Comparison of ENCODE assay signal across 15 cellular contexts in the genomic region with DNA sequence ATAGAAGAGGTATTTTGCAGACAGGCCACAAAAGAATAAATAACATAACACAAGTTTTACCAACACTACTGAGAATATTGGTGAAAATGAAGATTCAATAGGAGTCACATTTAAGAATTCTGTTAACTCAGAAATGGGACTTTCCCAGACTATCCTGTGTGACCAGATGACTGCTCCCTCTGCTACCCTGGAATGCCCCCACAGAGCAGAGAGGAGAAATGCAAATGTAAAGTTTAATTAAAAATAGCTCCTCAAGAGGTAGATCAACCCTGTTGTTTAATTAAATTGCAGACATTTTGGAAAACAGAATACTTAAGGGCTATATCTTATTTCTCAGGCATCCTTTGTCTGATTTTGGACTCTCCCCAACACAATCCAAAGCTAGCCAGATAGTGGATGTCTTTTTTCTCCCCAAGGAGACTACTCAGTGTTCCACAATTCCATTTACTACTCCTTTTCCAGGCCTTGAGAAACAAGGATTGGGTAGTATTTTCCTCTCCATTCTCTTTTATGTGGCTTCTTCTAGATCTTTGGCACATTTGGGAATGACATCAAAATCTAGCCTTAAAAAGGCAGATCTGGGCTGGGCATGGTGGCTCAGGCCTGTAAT.
DNase-seq lines count a peak whose midpoint lies in the region; ATAC-seq and TF ChIP-seq lines count a peak whose summit lies in the region.
"Had no signal": no experiment of that assay in that cellular context is flagged by ENCODE, and none has a peak within 500 bp of the region (broad histone marks: within the 10 kb centered on the region; RNA-seq: fewer than 3 reads in every experiment).

No MANE protein-coding gene starts in this region.

- no peaks in the 10 kb centered on the region for H3F3A ChIP-seq in GM23338 (replicated peaks; ENCODE audit: low read depth)

- H3K9me2 ChIP-seq in GM23338 (ENCODE audit: insufficient read depth): 0 out of 2 replicates have a peak, but pooled peaks cover 3% of the 10 kb centered on the region

- H3K36me3 ChIP-seq in osteoblast (ENCODE audit: insufficient read depth, low read length) (no peaks in the 10 kb centered on the region), GM23338 (ENCODE audit: insufficient read depth) (0 out of 2 replicates have a peak, but pooled peaks cover 6% of the 10 kb centered on the region)
- H3K36me3 ChIP-seq in effector memory CD4-positive, alpha-beta T cell (ENCODE audit: control insufficient read depth, insufficient read depth, low read length): no peaks in the 10 kb centered on the region

- H3K79me2 ChIP-seq in osteoblast (ENCODE audit: insufficient read depth, low read length): no peaks in the 10 kb centered on the region
- H3K79me2 ChIP-seq in GM23338 (replicated peaks; ENCODE audit: insufficient read depth): no peaks in the 10 kb centered on the region

- peak; percentile 59 for ATAC-seq in HG02610 (IDR thresholded peaks at IDR 0.05; ENCODE audit: unreplicated experiment)
- no peak for ATAC-seq in GM23338
- ATAC-seq: HCT116, Right ventricle myocardium inferior had no signal

- H3K4me3 ChIP-seq in choroid plexus epithelial cell (ENCODE audit: low read depth, low read length): no peak overlapping the region
- H3K4me3 ChIP-seq in osteoblast (ENCODE audit: insufficient read depth, low read length): no peak overlapping the region
- H3K4me3 ChIP-seq in GM23338: no peak overlapping the region
- H3K4me3 ChIP-seq in effector memory CD4-positive, alpha-beta T cell (ENCODE audit: insufficient read depth, low read depth, low read length, poor library complexity, severe bottlenecking): no peak overlapping the region

- H3K27me3 ChIP-seq in osteoblast (ENCODE audit: insufficient read depth, low read length) (no peaks in the 10 kb centered on the region), GM23338 (ENCODE audit: insufficient read depth) (no peaks in the 10 kb centered on the region)
- no peaks in the 10 kb centered on the region for H3K27me3 ChIP-seq in effector memory CD4-positive, alpha-beta T cell (replicated peaks; ENCODE audit: control insufficient read depth, insufficient read depth, low read length, poor library complexity, severe bottlenecking)

- no peak overlapping the region for H3K4me3 Mint-ChIP-seq in GM23338

- peaks cover 22% of the 10 kb centered on the region for H3K36me3 Mint-ChIP-seq in GM23338 (ENCODE audit: low read depth)
- H3K36me3 Mint-ChIP-seq: IgD-negative memory B cell had no signal

- H3K9me3 Mint-ChIP-seq in GM23338: peaks cover 31% of the 10 kb centered on the region

- no peaks in the 10 kb centered on the region for H4K20me1 ChIP-seq in osteoblast (ENCODE audit: insufficient read depth, low read length)
- no peaks in the 10 kb centered on the region for H4K20me1 ChIP-seq in GM23338 (replicated peaks; ENCODE audit: insufficient read depth)

- H3K27ac Mint-ChIP-seq in GM23338: no peak overlapping the region

- DNase-seq in GM10266 (ENCODE audit: extremely low spot score) (peak; percentile 56), choroid plexus epithelial cell (ENCODE audit: low read depth) (peak; percentile 20), osteoblast (ENCODE audit: insufficient read length, low spot score, missing footprints) (peak; percentile 70), NCI-H1105 (lab: John Stamatoyannopoulos, UW) (no peak), GM23338 (ENCODE audit: low spot score) (no peak)
- DNase-seq in effector memory CD4-positive, alpha-beta T cell: no peak
- DNase-seq: NCI-H1105 treated with DMSO at 0.1 percent for 48 hours, NCI-H2029 treated with DMSO at 0.1 percent for 48 hours, NCI-H2171, NCI-H526 treated with DMSO at 0.1 percent for 48 hours had no signal

- H3K9me3 ChIP-seq in osteoblast (ENCODE audit: low read depth, low read length): no peaks in the 10 kb centered on the region
- H3K9me3 ChIP-seq in effector memory CD4-positive, alpha-beta T cell (ENCODE audit: control insufficient read depth, low read length): no peaks in the 10 kb centered on the region

- H3K27me3 Mint-ChIP-seq in GM23338 (ENCODE audit: insufficient read depth, low read depth, poor library complexity): peaks cover 4% of the 10 kb centered on the region
- H3K27me3 Mint-ChIP-seq: IgD-negative memory B cell had no signal

- H3K27ac ChIP-seq in osteoblast (ENCODE audit: low read depth, low read length): peak overlapping the region; percentile 35
- no peak overlapping the region for H3K27ac ChIP-seq in GM23338 (ENCODE audit: low read depth)
- no peak overlapping the region for H3K27ac ChIP-seq in effector memory CD4-positive, alpha-beta T cell (ENCODE audit: insufficient read depth, low read length, poor library complexity, severe bottlenecking)
- H3K27ac ChIP-seq: C4-2B had no signal

- no peak overlapping the region for H3K4me2 ChIP-seq in osteoblast (ENCODE audit: insufficient read depth, low read length)
- H3K4me2 ChIP-seq in GM23338: no peak overlapping the region

- peaks cover 2% of the 10 kb centered on the region; the same call in 2 of the 3 replicates for H3K4me1 Mint-ChIP-seq in GM23338

- H2AFZ ChIP-seq in osteoblast (ENCODE audit: low read length): peak overlapping the region; percentile 45
- no peak overlapping the region for H2AFZ ChIP-seq in GM23338

- TF ChIP-seq CTCF in GM10266 (IDR thresholded peaks at IDR 0.05; ENCODE audit: control insufficient read depth, insufficient read depth, low read depth, missing control alignments) (no peak), choroid plexus epithelial cell (conservative IDR thresholded peaks at IDR 0.05; ENCODE audit: low read depth, low read length) (no peak), osteoblast (IDR thresholded peaks at IDR 0.05; ENCODE audit: extremely low read depth, low read depth, low read length) (no peak), GM23338 (conservative IDR thresholded peaks at IDR 0.05; ENCODE audit: low read depth in 2 of 2) (no peak)

- H3K4me1 ChIP-seq in osteoblast (ENCODE audit: insufficient read depth, low read length): peaks cover 5% of the 10 kb centered on the region
- H3K4me1 ChIP-seq in GM23338 (ENCODE audit: insufficient read depth): no peaks in the 10 kb centered on the region
- H3K4me1 ChIP-seq in effector memory CD4-positive, alpha-beta T cell (ENCODE audit: control insufficient read depth, insufficient read depth, low read length, poor library complexity, severe bottlenecking): no peaks in the 10 kb centered on the region

TF ChIP-seq in GM23338, 12 proteins besides CTCF, POLR2A, EP300 and RAD21 (continues in another document):
- no peak for TF ChIP-seq CREB1 (CRISPR knock-in tag; IDR thresholded peaks at IDR 0.05; ENCODE audit: low read depth)
- no peak for TF ChIP-seq ETS1 (IDR thresholded peaks at IDR 0.05)
- TF ChIP-seq ZNF114 (CRISPR knock-in tag; IDR thresholded peaks at IDR 0.05): no peak
- TF ChIP-seq EZH2phosphoT487 (IDR thresholded peaks at IDR 0.05; ENCODE audit: unreplicated experiment): no peak
- no peak for TF ChIP-seq JUNB (IDR thresholded peaks at IDR 0.05; ENCODE audit: unreplicated experiment)
- TF ChIP-seq POLR2AphosphoS5 (IDR thresholded peaks at IDR 0.05; ENCODE audit: low read depth): no peak
- TF ChIP-seq ZNF331 (CRISPR knock-in tag; IDR thresholded peaks at IDR 0.05; ENCODE audit: low read depth): no peak
- TF ChIP-seq STAT1 (IDR thresholded peaks at IDR 0.05; ENCODE audit: unreplicated experiment): no peak

Comparison
In these comparisons a context has a peak if more than half of its experiments do, and no peak if none do; other contexts are left out.
1. DNase-seq: peak in GM10266 (single experiment), choroid plexus epithelial cell (single experiment) and osteoblast (single experiment); none in NCI-H1105 (single experiment), GM23338 (single experiment) and effector memory CD4-positive, alpha-beta T cell (0 of 3).